In the genomic region with DNA sequence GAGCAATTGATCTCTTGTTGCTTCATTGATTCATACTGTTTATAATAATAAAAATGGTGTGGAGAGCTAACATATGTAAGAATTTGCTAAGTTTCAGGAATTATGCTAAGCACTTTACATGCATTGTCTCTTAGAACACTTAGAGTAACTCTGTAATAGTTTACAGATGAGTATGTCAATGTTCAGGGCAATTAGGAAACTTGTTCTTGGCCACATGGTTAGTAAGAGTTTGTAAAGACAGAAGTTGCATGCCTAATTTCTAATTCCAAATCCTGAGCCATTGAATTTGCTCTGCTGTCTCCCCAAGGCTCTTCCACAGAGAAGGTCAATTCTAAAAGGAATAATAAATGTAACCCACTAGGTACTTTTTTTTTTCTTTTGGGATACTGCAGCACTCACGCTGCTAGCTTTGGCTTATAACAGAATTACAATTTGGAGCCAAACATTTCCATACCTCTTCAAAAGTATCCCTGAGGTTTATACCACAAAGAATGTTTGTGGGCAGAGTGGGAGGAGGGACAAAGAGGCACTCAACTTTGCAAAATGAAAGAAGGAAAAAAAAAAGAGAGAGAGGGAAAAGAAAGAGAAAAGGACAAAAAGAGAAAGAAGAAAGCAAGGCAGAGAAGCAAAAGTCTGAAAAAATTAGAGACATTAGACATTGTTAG, we compare ENCODE assay signal across 1 cellular context.
TF ChIP-seq lines count a peak whose summit lies in the region.

No MANE protein-coding gene starts in this region.

TF ChIP-seq in GM23338, 12 proteins besides CTCF, POLR2A, EP300 and RAD21 (continued from another document):
- TF ChIP-seq, protein P1, sequence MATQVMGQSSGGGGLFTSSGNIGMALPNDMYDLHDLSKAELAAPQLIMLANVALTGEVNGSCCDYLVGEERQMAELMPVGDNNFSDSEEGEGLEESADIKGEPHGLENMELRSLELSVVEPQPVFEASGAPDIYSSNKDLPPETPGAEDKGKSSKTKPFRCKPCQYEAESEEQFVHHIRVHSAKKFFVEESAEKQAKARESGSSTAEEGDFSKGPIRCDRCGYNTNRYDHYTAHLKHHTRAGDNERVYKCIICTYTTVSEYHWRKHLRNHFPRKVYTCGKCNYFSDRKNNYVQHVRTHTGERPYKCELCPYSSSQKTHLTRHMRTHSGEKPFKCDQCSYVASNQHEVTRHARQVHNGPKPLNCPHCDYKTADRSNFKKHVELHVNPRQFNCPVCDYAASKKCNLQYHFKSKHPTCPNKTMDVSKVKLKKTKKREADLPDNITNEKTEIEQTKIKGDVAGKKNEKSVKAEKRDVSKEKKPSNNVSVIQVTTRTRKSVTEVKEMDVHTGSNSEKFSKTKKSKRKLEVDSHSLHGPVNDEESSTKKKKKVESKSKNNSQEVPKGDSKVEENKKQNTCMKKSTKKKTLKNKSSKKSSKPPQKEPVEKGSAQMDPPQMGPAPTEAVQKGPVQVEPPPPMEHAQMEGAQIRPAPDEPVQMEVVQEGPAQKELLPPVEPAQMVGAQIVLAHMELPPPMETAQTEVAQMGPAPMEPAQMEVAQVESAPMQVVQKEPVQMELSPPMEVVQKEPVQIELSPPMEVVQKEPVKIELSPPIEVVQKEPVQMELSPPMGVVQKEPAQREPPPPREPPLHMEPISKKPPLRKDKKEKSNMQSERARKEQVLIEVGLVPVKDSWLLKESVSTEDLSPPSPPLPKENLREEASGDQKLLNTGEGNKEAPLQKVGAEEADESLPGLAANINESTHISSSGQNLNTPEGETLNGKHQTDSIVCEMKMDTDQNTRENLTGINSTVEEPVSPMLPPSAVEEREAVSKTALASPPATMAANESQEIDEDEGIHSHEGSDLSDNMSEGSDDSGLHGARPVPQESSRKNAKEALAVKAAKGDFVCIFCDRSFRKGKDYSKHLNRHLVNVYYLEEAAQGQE (IDR thresholded peaks at IDR 0.05; ENCODE audit: unreplicated experiment): no peak
- TF ChIP-seq ZNF114 (CRISPR knock-in tag; IDR thresholded peaks at IDR 0.05) (no peak), POLR2AphosphoS5 (IDR thresholded peaks at IDR 0.05; ENCODE audit: low read depth) (no peak), ZNF331 (CRISPR knock-in tag; IDR thresholded peaks at IDR 0.05; ENCODE audit: low read depth) (no peak), EZH2 (IDR thresholded peaks at IDR 0.05; ENCODE audit: low read depth, unreplicated experiment) (no peak), NANOG (IDR thresholded peaks at IDR 0.05; ENCODE audit: borderline replicate concordance) (no peak), EZH2phosphoT487 (IDR thresholded peaks at IDR 0.05; ENCODE audit: unreplicated experiment) (no peak), STAT1 (IDR thresholded peaks at IDR 0.05; ENCODE audit: unreplicated experiment) (no peak), CREB1 (CRISPR knock-in tag; IDR thresholded peaks at IDR 0.05; ENCODE audit: low read depth) (no peak)
- TF ChIP-seq, protein P2, sequence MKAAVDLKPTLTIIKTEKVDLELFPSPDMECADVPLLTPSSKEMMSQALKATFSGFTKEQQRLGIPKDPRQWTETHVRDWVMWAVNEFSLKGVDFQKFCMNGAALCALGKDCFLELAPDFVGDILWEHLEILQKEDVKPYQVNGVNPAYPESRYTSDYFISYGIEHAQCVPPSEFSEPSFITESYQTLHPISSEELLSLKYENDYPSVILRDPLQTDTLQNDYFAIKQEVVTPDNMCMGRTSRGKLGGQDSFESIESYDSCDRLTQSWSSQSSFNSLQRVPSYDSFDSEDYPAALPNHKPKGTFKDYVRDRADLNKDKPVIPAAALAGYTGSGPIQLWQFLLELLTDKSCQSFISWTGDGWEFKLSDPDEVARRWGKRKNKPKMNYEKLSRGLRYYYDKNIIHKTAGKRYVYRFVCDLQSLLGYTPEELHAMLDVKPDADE (IDR thresholded peaks at IDR 0.05): no peak
- TF ChIP-seq, protein P3, sequence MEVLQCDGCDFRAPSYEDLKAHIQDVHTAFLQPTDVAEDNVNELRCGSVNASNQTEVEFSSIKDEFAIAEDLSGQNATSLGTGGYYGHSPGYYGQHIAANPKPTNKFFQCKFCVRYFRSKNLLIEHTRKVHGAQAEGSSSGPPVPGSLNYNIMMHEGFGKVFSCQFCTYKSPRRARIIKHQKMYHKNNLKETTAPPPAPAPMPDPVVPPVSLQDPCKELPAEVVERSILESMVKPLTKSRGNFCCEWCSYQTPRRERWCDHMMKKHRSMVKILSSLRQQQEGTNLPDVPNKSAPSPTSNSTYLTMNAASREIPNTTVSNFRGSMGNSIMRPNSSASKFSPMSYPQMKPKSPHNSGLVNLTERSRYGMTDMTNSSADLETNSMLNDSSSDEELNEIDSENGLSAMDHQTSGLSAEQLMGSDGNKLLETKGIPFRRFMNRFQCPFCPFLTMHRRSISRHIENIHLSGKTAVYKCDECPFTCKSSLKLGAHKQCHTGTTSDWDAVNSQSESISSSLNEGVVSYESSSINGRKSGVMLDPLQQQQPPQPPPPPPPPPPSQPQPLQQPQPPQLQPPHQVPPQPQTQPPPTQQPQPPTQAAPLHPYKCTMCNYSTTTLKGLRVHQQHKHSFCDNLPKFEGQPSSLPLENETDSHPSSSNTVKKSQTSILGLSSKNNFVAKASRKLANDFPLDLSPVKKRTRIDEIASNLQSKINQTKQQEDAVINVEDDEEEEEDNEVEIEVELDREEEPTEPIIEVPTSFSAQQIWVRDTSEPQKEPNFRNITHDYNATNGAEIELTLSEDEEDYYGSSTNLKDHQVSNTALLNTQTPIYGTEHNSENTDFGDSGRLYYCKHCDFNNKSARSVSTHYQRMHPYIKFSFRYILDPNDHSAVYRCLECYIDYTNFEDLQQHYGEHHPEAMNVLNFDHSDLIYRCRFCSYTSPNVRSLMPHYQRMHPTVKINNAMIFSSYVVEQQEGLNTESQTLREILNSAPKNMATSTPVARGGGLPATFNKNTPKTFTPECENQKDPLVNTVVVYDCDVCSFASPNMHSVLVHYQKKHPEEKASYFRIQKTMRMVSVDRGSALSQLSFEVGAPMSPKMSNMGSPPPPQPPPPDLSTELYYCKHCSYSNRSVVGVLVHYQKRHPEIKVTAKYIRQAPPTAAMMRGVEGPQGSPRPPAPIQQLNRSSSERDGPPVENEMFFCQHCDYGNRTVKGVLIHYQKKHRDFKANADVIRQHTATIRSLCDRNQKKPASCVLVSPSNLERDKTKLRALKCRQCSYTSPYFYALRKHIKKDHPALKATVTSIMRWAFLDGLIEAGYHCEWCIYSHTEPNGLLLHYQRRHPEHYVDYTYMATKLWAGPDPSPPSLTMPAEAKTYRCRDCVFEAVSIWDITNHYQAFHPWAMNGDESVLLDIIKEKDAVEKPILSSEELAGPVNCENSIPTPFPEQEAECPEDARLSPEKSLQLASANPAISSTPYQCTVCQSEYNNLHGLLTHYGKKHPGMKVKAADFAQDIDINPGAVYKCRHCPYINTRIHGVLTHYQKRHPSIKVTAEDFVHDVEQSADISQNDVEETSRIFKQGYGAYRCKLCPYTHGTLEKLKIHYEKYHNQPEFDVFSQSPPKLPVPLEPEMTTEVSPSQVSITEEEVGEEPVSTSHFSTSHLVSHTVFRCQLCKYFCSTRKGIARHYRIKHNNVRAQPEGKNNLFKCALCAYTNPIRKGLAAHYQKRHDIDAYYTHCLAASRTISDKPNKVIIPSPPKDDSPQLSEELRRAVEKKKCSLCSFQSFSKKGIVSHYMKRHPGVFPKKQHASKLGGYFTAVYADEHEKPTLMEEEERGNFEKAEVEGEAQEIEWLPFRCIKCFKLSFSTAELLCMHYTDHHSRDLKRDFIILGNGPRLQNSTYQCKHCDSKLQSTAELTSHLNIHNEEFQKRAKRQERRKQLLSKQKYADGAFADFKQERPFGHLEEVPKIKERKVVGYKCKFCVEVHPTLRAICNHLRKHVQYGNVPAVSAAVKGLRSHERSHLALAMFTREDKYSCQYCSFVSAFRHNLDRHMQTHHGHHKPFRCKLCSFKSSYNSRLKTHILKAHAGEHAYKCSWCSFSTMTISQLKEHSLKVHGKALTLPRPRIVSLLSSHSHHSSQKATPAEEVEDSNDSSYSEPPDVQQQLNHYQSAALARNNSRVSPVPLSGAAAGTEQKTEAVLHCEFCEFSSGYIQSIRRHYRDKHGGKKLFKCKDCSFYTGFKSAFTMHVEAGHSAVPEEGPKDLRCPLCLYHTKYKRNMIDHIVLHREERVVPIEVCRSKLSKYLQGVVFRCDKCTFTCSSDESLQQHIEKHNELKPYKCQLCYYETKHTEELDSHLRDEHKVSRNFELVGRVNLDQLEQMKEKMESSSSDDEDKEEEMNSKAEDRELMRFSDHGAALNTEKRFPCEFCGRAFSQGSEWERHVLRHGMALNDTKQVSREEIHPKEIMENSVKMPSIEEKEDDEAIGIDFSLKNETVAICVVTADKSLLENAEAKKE (CRISPR knock-in tag; IDR thresholded peaks at IDR 0.05): no peak
